22 cellular contexts compared by ENCODE assay signal in genomic region chr3:124424396-124424795, GRCh38.
DNase-seq lines count a peak whose midpoint lies in the region; ATAC-seq, FAIRE-seq and TF ChIP-seq lines count a peak whose summit lies in the region.
"Had no signal": no experiment of that assay in that cellular context is flagged by ENCODE, and none has a peak within 500 bp of the region (broad histone marks: within the 10 kb centered on the region; RNA-seq: fewer than 3 reads in every experiment).

No MANE protein-coding gene starts in this region.

- peaks cover 7% of the 10 kb centered on the region for H3K4me1 Mint-ChIP-seq in brain
- H3K4me1 Mint-ChIP-seq: CD4-positive, alpha-beta memory T cell had no signal

- H3K36me3 Mint-ChIP-seq in brain, result peaks cover 52% of the 10 kb centered on the region
- H3K36me3 Mint-ChIP-seq: CD4-positive, alpha-beta memory T cell had no signal

- peak overlapping the region; percentile 41 for H3K27ac ChIP-seq in temporal lobe (ENCODE audit: low read depth, low read length)
- no peak overlapping the region for H3K27ac ChIP-seq in small intestine (ENCODE audit: low read depth in 1 of 2, low read length in 1 of 2)

- no peaks in the 10 kb centered on the region for H3K27me3 Mint-ChIP-seq in brain

- no peaks in the 10 kb centered on the region for H3K4me1 ChIP-seq in small intestine (ENCODE audit: control insufficient read depth in 2 of 2, insufficient read depth in 1 of 2, low read depth in 1 of 2, low read length in 1 of 2)
- no peaks in the 10 kb centered on the region for H3K4me1 ChIP-seq in mucosa of descending colon (ENCODE audit: low read depth)

- H3K4me3 ChIP-seq in small intestine (ENCODE audit: low read depth in 1 of 2, low read length in 2 of 2) (no peak overlapping the region), mucosa of descending colon (no peak overlapping the region)
- H3K4me3 ChIP-seq: GM12878, HAP-1 had no signal

- TF ChIP-seq CTCF in brain (conservative IDR thresholded peaks at IDR 0.05) (no peak), mucosa of descending colon (IDR thresholded peaks at IDR 0.05) (no peak)

- 76 to 88% (median 82%) methylated on average over 2 of the region's 2 CpGs for WGBS in small intestine, 3 donors

- intact Hi-C loops in Right ventricle myocardium inferior (cut with DNase I) (no loop called here), mucosa of descending colon (cut with DNase I, micrococcal nuclease) (no loop called here)

- FAIRE-seq in small intestine (lab: Jason Lieb, UNC), result no peak
- FAIRE-seq: GM12878, GM19239, H54 had no signal

- ATAC-seq in Right ventricle myocardium inferior (no peak), mucosa of descending colon (no peak), GM21786 (IDR thresholded peaks at IDR 0.05; ENCODE audit: unreplicated experiment) (no peak)
- ATAC-seq: GM12878 had no signal

- no peaks in the 10 kb centered on the region for H3K36me3 ChIP-seq in small intestine (ENCODE audit: control insufficient read depth in 2 of 2, insufficient read depth in 2 of 2, low read length in 2 of 2)
- no peaks in the 10 kb centered on the region for H3K36me3 ChIP-seq in mucosa of descending colon (ENCODE audit: low read depth)
- H3K36me3 ChIP-seq: HAP-1 had no signal

- peak; percentile 35 to 68 for DNase-seq in NCI-H524 (lab: John Stamatoyannopoulos, UW)
- peak; percentile 16 for DNase-seq in NCI-H82 treated with DMSO at 0.1 percent for 48 hours (lab: John Stamatoyannopoulos, UW; ENCODE audit: unreplicated experiment)
- no peak for DNase-seq in small intestine
- no peak for DNase-seq in Right ventricle myocardium inferior (ENCODE audit: missing footprints)
- no peak for DNase-seq in mucosa of descending colon
- DNase-seq: C1 segment of cervical spinal cord; Calu3; CD4-positive, alpha-beta memory T cell; COR-L47; DMS 273 treated with DMSO at 0.1 percent for 48 hours; DMS79; EL; GDM1; GOT3; HFFc6 had no signal

- no peaks in the 10 kb centered on the region for H3K9me3 Mint-ChIP-seq in brain
- H3K9me3 Mint-ChIP-seq: CD4-positive, alpha-beta memory T cell; HFFc6 had no signal

- no peaks in the 10 kb centered on the region for H3K27me3 ChIP-seq in small intestine (ENCODE audit: control insufficient read depth in 2 of 2, insufficient read depth in 2 of 2, low read length in 2 of 2)

- H3K4me3 Mint-ChIP-seq in brain, result no peak overlapping the region
- H3K4me3 Mint-ChIP-seq: HFFc6 had no signal

- H3K9me3 ChIP-seq in small intestine (ENCODE audit: control insufficient read depth, low read depth), result no peaks in the 10 kb centered on the region
- no peaks in the 10 kb centered on the region for H3K9me3 ChIP-seq in mucosa of descending colon
- H3K9me3 ChIP-seq: HAP-1 had no signal

- H3K27ac Mint-ChIP-seq in brain, result peak overlapping the region in 3 of 5 experiments; percentile 28 to 66 (median 30)
- H3K27ac Mint-ChIP-seq: CD4-positive, alpha-beta memory T cell; HFFc6 had no signal

Comparison
In these comparisons a context has a peak if more than half of its experiments do, and no peak if none do; other contexts are left out.
1. DNase-seq: peak in NCI-H524 (2 of 2) and NCI-H82 treated with DMSO at 0.1 percent for 48 hours (single experiment); none in small intestine (single experiment), Right ventricle myocardium inferior (single experiment) and mucosa of descending colon (0 of 3).